Comparison of ENCODE assay signal across 9 cellular contexts in the genomic region with DNA sequence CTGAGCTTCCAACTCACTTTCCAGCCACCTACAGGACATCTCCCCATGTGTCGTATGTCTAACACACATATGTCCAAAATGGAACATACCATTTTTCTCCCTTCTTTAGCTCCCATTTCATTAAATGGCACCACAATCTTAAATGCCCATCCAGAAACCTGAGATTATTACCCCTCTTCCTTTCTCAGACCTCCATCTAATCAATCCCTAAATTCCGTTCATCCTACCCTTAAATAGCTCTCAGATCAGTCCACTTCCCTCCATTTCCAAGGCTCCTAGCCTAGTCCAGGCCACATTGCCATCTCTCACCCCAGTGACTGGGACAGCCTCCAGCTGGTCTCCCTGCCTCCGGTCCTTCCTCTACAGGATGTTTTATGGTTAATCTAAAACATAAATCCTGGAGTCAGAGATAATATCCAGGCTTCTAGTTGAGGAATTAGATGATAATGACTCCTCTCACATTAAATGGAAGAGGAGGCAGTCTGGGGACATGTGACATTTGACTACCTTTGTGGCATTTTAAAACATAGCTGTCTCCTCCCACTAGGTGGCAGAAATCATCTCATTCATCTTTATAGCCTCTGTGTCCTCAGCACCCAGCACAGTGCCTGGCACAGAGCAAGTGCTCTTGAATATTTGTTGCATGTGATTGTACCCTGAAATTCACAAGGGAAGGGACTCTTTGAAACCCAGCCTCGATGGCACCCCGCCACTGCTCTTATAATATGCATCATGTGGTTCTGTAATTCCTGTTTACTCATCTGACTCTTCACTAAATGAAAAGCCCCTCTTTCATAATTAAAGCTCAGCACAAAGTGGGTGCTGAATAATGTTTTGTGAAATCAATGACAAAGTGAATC.
DNase-seq lines count a peak whose midpoint lies in the region; ATAC-seq, FAIRE-seq and TF ChIP-seq lines count a peak whose summit lies in the region.
"Had no signal": no experiment of that assay in that cellular context is flagged by ENCODE, and none has a peak within 500 bp of the region (broad histone marks: within the 10 kb centered on the region; RNA-seq: fewer than 3 reads in every experiment).

No MANE protein-coding gene starts in this region.

- H3K4ac ChIP-seq in IMR-90 (ENCODE audit: low read depth, low read length), result no peak overlapping the region

- no peak overlapping the region for H3K56ac ChIP-seq in IMR-90 (ENCODE audit: extremely low read depth, insufficient read depth, low read length)

- WGBS in IMR-90 (ENCODE audit: extremely low coverage in 2 of 2, insufficient read length in 1 of 2), 2 experiments, result 28% methylated on average over 2 of the region's 5 CpGs; no CpG with 5 or more reads in 1 of the 2 experiments

- CTCF ChIA-PET in IMR-90 (lab: Yijun Ruan, JAX), result interaction anchor here (0.6 to 2.5 kb wide), 7 partner anchors 9 to 173 kb away, joined by 3 to 11 read pairs (median 3); no protein-coding TSS in a partner anchor

- no peak overlapping the region for H4K5ac ChIP-seq in IMR-90 (ENCODE audit: low read depth, low read length)

- DNase-seq in NCI-H748 (lab: John Stamatoyannopoulos, UW; ENCODE audit: unreplicated experiment), result peak; percentile 39
- DNase-seq in NCI-H748 treated with DMSO at 0.1 percent for 48 hours (lab: John Stamatoyannopoulos, UW), result no peak
- no peak for DNase-seq in IMR-90
- DNase-seq in astrocyte (ENCODE audit: low read depth), result no peak
- peak; percentile 17 to 40 for DNase-seq in lung microvascular endothelial cell (ENCODE audit: low read depth in 2 of 2)
- DNase-seq in NCI-H2227 (lab: John Stamatoyannopoulos, UW; ENCODE audit: unreplicated experiment), result no peak
- DNase-seq in hippocampal formation (lab: John Stamatoyannopoulos, UW), result no peak
- no peak for DNase-seq in NCI-H446 treated with DMSO at 0.1 percent for 48 hours (lab: John Stamatoyannopoulos, UW)

- no peak overlapping the region for H2BK5ac ChIP-seq in IMR-90 (ENCODE audit: low read depth, low read length, poor library complexity, severe bottlenecking)

- no peak overlapping the region for H3K18ac ChIP-seq in IMR-90 (ENCODE audit: low read depth, low read length)

- H2BK15ac ChIP-seq in IMR-90 (ENCODE audit: low read depth, low read length), result no peak overlapping the region

- no peak overlapping the region for H3K27ac Mint-ChIP-seq in astrocyte (ENCODE audit: unreplicated experiment)

- H3K4me3 Mint-ChIP-seq in astrocyte (ENCODE audit: unreplicated experiment), result no peak overlapping the region

- H3K4me2 ChIP-seq in IMR-90 (ENCODE audit: low read depth, low read length), result no peak overlapping the region
- H3K4me2 ChIP-seq in astrocyte (ENCODE audit: low read length), result no peak overlapping the region

- peaks cover 21% of the 10 kb centered on the region for H3K27me3 Mint-ChIP-seq in astrocyte (ENCODE audit: low read depth, unreplicated experiment)

- H3K4me1 ChIP-seq in IMR-90 (ENCODE audit: control insufficient read depth, insufficient read depth, low read length) (no peaks in the 10 kb centered on the region), astrocyte (ENCODE audit: insufficient read depth, low read length) (no peaks in the 10 kb centered on the region)

- no peaks in the 10 kb centered on the region for H3K9me1 ChIP-seq in IMR-90 (ENCODE audit: insufficient read depth, low read length)

- H3K36me3 Mint-ChIP-seq in astrocyte (ENCODE audit: low read depth, unreplicated experiment), result peaks cover 9% of the 10 kb centered on the region

- H3K27ac ChIP-seq in IMR-90 (ENCODE audit: insufficient read depth, low read length) (no peak overlapping the region), astrocyte (ENCODE audit: low read depth, low read length) (no peak overlapping the region)

- no TSS peak for BruUV-seq in IMR-90 (replicated peaks; lab: Mats Ljungman, UMichigan)

- dilution Hi-C loops in IMR-90 (cut with HindIII; ENCODE audit: low sequenced_read_pairs, unreplicated experiment), result no loop called here

- H3K27me3 ChIP-seq in IMR-90 (ENCODE audit: control insufficient read depth, insufficient read depth, low read length) (peaks cover 58% of the 10 kb centered on the region), astrocyte (ENCODE audit: insufficient read depth, low read length) (peaks cover 35% of the 10 kb centered on the region)

- no peak for TF ChIP-seq POLR2A in IMR-90 (IDR thresholded peaks at IDR 0.05; ENCODE audit: low read depth, low read length)

- POLR2A ChIA-PET in IMR-90 (lab: Charles Lee; ENCODE audit: unreplicated experiment), result no interaction called here

- no peak overlapping the region for H4K8ac ChIP-seq in IMR-90 (ENCODE audit: low read depth in 2 of 2, low read length in 2 of 2)

- H3K36me3 ChIP-seq in IMR-90 (ENCODE audit: control insufficient read depth, insufficient read depth, low read length) (no peaks in the 10 kb centered on the region), astrocyte (ENCODE audit: insufficient read depth, low read length) (no peaks in the 10 kb centered on the region)

- H3K79me1 ChIP-seq in IMR-90 (ENCODE audit: low read depth in 1 of 2, low read length in 2 of 2), result no peaks in the 10 kb centered on the region

- H3K4me3 ChIP-seq in IMR-90 (ENCODE audit: insufficient read depth, low read depth, low read length) (no peak overlapping the region), astrocyte (ENCODE audit: insufficient read depth, low read depth, low read length) (no peak overlapping the region)

- H3K4me1 Mint-ChIP-seq in astrocyte (ENCODE audit: low read depth, unreplicated experiment), result peaks cover 4% of the 10 kb centered on the region

- H2AK5ac ChIP-seq in IMR-90 (ENCODE audit: low read depth, low read length), result no peak overlapping the region

- H2AK9ac ChIP-seq in IMR-90 (replicated peaks; ENCODE audit: low read depth, low read length, poor library complexity), result no peak overlapping the region

- FAIRE-seq in astrocyte (lab: Jason Lieb, UNC), result no peak
- FAIRE-seq: G401.6 had no signal

- H2BK20ac ChIP-seq in IMR-90 (ENCODE audit: low read depth, low read length), result no peak overlapping the region

- TF ChIP-seq CTCF in IMR-90 (conservative IDR thresholded peaks at IDR 0.05; ENCODE audit: low read depth, low read length) (peak; percentile 21; the same call in 1 of the 2 replicates), astrocyte (IDR thresholded peaks at IDR 0.05; ENCODE audit: insufficient read depth, low read depth, low read length) (peak; percentile 36)

- H4K20me1 ChIP-seq in IMR-90 (ENCODE audit: insufficient read depth, low read length), result no peaks in the 10 kb centered on the region
- no peaks in the 10 kb centered on the region for H4K20me1 ChIP-seq in astrocyte (ENCODE audit: insufficient read depth, low read length)

- H2BK120ac ChIP-seq in IMR-90 (ENCODE audit: low read depth, low read length), result no peak overlapping the region

- H4K91ac ChIP-seq in IMR-90 (ENCODE audit: insufficient read depth, low read depth, low read length), result no peak overlapping the region

- H3K9ac ChIP-seq in IMR-90 (ENCODE audit: low read depth, low read length), result no peak overlapping the region
- no peak overlapping the region for H3K9ac ChIP-seq in astrocyte (ENCODE audit: low read length)

- peaks cover 4% of the 10 kb centered on the region for H3K9me3 Mint-ChIP-seq in astrocyte (ENCODE audit: unreplicated experiment)

- no peak overlapping the region for H3K14ac ChIP-seq in IMR-90 (replicated peaks; ENCODE audit: low read depth, low read length)

- intact Hi-C loops in IMR-90 (cut with micrococcal nuclease), result no loop called here

- no peak for ATAC-seq in IMR-90 (ENCODE audit: low read depth)

- in situ Hi-C loops in IMR-90 (cut with MboI; ENCODE audit: low sequenced_read_pairs), result no loop called here

- H2AFZ ChIP-seq in IMR-90 (replicated peaks; ENCODE audit: low read length, poor library complexity) (no peak overlapping the region), astrocyte (ENCODE audit: low read depth, low read length) (no peak overlapping the region)

- H3K23ac ChIP-seq in IMR-90 (ENCODE audit: low read depth, low read length), result no peak overlapping the region

- H3K9me3 ChIP-seq in IMR-90 (ENCODE audit: control insufficient read depth, insufficient read depth, low read length) (no peaks in the 10 kb centered on the region), astrocyte (ENCODE audit: insufficient read depth, low read depth, low read length) (no peaks in the 10 kb centered on the region)

- H3K79me2 ChIP-seq in astrocyte (ENCODE audit: insufficient read depth, low read length), result no peaks in the 10 kb centered on the region

- TF ChIP-seq RAD21 in IMR-90 (IDR thresholded peaks at IDR 0.05; ENCODE audit: low read length), result 0 out of 2 replicates have a peak, but pooled peaks have one; percentile 10

TF ChIP-seq in IMR-90, 13 proteins besides CTCF, POLR2A, EP300 and RAD21 (continues in another document):
- TF ChIP-seq CHD1 (IDR thresholded peaks at IDR 0.05; ENCODE audit: low read depth, low read length) (no peak), SMC3 (IDR thresholded peaks at IDR 0.05; ENCODE audit: low read depth, low read length) (no peak), NFE2L2 (IDR thresholded peaks at IDR 0.05; ENCODE audit: low read depth, low read length) (no peak), FOS (IDR thresholded peaks at IDR 0.05; ENCODE audit: low read depth, low read length) (no peak), BHLHE40 (IDR thresholded peaks at IDR 0.05; ENCODE audit: low read depth, low read length) (no peak), RFX5 (IDR thresholded peaks at IDR 0.05; ENCODE audit: low read depth, low read length) (no peak), MAFK (IDR thresholded peaks at IDR 0.05; ENCODE audit: low read depth, low read length) (no peak), CEBPB (IDR thresholded peaks at IDR 0.05; ENCODE audit: low read depth, low read length) (no peak), MXI1 (IDR thresholded peaks at IDR 0.05; ENCODE audit: borderline replicate concordance, low read depth, low read length) (no peak), RCOR1 (IDR thresholded peaks at IDR 0.05; ENCODE audit: insufficient replicate concordance, low read length) (no peak), MAZ (IDR thresholded peaks at IDR 0.05; ENCODE audit: borderline replicate concordance, low read depth, low read length) (no peak)
- TF ChIP-seq, protein P1, sequence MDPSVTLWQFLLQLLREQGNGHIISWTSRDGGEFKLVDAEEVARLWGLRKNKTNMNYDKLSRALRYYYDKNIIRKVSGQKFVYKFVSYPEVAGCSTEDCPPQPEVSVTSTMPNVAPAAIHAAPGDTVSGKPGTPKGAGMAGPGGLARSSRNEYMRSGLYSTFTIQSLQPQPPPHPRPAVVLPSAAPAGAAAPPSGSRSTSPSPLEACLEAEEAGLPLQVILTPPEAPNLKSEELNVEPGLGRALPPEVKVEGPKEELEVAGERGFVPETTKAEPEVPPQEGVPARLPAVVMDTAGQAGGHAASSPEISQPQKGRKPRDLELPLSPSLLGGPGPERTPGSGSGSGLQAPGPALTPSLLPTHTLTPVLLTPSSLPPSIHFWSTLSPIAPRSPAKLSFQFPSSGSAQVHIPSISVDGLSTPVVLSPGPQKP (IDR thresholded peaks at IDR 0.05; ENCODE audit: borderline replicate concordance, low read depth, low read length), result no peak

Comparison
In these comparisons a context has a peak if more than half of its experiments do, and no peak if none do; other contexts are left out.
1. DNase-seq: peak in NCI-H748 (single experiment) and lung microvascular endothelial cell (2 of 2); none in NCI-H748 treated with DMSO at 0.1 percent for 48 hours (single experiment), IMR-90 (single experiment), astrocyte (single experiment), NCI-H2227 (single experiment), hippocampal formation (0 of 2) and NCI-H446 treated with DMSO at 0.1 percent for 48 hours (single experiment).